3 cellular contexts compared by ENCODE assay signal in the genomic region with DNA sequence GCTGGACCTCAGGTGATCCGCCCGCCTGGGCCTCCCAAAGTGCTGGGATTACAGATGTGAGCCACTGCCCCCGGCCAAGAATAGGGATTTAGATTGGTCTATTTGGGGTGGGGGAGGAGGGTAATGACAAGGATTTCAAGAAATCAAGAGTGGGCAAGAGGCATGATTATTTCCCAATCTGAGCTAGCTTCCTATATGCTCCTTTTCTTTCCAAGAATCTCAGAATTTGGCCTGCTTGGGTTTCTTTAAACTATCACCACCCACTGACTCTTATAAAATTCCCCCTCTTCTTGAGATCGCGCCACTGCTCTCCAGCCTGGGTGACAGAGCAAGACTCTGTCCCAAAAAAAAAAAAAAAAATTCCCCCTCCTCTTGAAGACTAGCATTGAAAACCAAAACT.
TF ChIP-seq lines count a peak whose summit lies in the region.

No MANE protein-coding gene starts in this region.

TF ChIP-seq in HEK293, 187 proteins besides CTCF, POLR2A, EP300 and RAD21:
- TF ChIP-seq ZNF624 (tag by site-specific recombination; IDR thresholded peaks at IDR 0.05) (no peak), PRDM10 (tag by site-specific recombination; IDR thresholded peaks at IDR 0.05) (peak; percentile 58; the same call in 1 of the 2 replicates)

TF ChIP-seq in GM12878, 131 proteins besides CTCF, POLR2A, EP300 and RAD21:
- TF ChIP-seq PKNOX1 (IDR thresholded peaks at IDR 0.05) (peak; percentile 77; the same call in 1 of the 2 replicates), RELB (IDR thresholded peaks at IDR 0.05; ENCODE audit: low read depth) (no peak)

TF ChIP-seq in K562, 482 proteins besides CTCF, POLR2A, EP300 and RAD21:
- TF ChIP-seq ARID4B (CRISPR knock-in tag; IDR thresholded peaks at IDR 0.05): no peak
- no peak for TF ChIP-seq ZC3H4 (CRISPR knock-in tag; IDR thresholded peaks at IDR 0.05; ENCODE audit: borderline replicate concordance)
- TF ChIP-seq PRDM10 (IDR thresholded peaks at IDR 0.05; ENCODE audit: partially characterized antibody): peak; percentile 67
- TF ChIP-seq ID3 (CRISPR knock-in tag; IDR thresholded peaks at IDR 0.05): no peak
- TF ChIP-seq ID3 (tag; IDR thresholded peaks at IDR 0.05): no peak
- no peak for TF ChIP-seq BACH1 (tag; IDR thresholded peaks at IDR 0.05)
- TF ChIP-seq HEY1 (CRISPR knock-in tag; IDR thresholded peaks at IDR 0.05; ENCODE audit: borderline replicate concordance): no peak
